ENCODE assay signal across 13 cellular contexts in genomic region chr6:106518748-106519147, GRCh38.
DNase-seq lines count a peak whose midpoint lies in the region; ATAC-seq and TF ChIP-seq lines count a peak whose summit lies in the region.
"Had no signal": no experiment of that assay in that cellular context is flagged by ENCODE, and none has a peak within 500 bp of the region (broad histone marks: within the 10 kb centered on the region; RNA-seq: fewer than 3 reads in every experiment).

No MANE protein-coding gene starts in this region.

- DNase-seq in CD8-positive, alpha-beta T cell: no peak
- DNase-seq in NB4 (ENCODE audit: low read depth) (no peak), astrocyte of the cerebellum (ENCODE audit: low read depth) (no peak), AG20443 (ENCODE audit: low spot score) (no peak), SW480 (ENCODE audit: low spot score) (no peak), WTC11 (ENCODE audit: low spot score) (no peak)
- DNase-seq in natural killer cell treated with Interleukin-12 subunit alpha and Interleukin-12 subunit beta and Interleukin-15 and Interleukin-18, amount 100 ng/mL, for 72 hours (ENCODE audit: low spot score): no peak
- DNase-seq: cortex of kidney, DMS79, heart left ventricle, NCI-H446, retina had no signal

- H3K4me1 Mint-ChIP-seq in CD8-positive, alpha-beta T cell (ENCODE audit: low read depth): peaks cover 80% of the 10 kb centered on the region
- peaks cover 46 to 78% of the 10 kb centered on the region in 2 donors for H3K4me1 Mint-ChIP-seq in natural killer cell treated with Interleukin-12 subunit alpha and Interleukin-12 subunit beta and Interleukin-15 and Interleukin-18, amount 100 ng/mL, for 72 hours (ENCODE audit: low read depth in 2 of 2)
- H3K4me1 Mint-ChIP-seq in WTC11: peaks cover 5% of the 10 kb centered on the region

- no peak for TF ChIP-seq POLR2A in NB4 (IDR thresholded peaks at IDR 0.05; ENCODE audit: extremely low read depth, insufficient read length)

- peaks cover 14% of the 10 kb centered on the region for H3K36me3 Mint-ChIP-seq in CD8-positive, alpha-beta T cell
- H3K36me3 Mint-ChIP-seq in natural killer cell treated with Interleukin-12 subunit alpha and Interleukin-12 subunit beta and Interleukin-15 and Interleukin-18, amount 100 ng/mL, for 72 hours: peaks cover 6% of the 10 kb centered on the region
- no peaks in the 10 kb centered on the region for H3K36me3 Mint-ChIP-seq in WTC11

- H3K27ac ChIP-seq in CD8-positive, alpha-beta T cell (ENCODE audit: low read depth, low read length): peak overlapping the region; percentile 79

- intact Hi-C loops in CD8-positive, alpha-beta T cell (cut with DNase I, micrococcal nuclease): loop anchor here in 1 of 2 experiments (10.0 kb wide), 1 partner anchor 1556 kb away; the partner anchor contains the start of gene OSTM1

- CTCF ChIA-PET in CD8-positive, alpha-beta T cell (lab: Charles Lee): interaction anchor here (1.2 to 9.0 kb wide), 6 partner anchors 7 to 73 kb away, joined by 3 to 104 read pairs (median 6); no protein-coding TSS in a partner anchor
- CTCF ChIA-PET in WTC11 (lab: Charles Lee): interaction anchor here (0.7 kb wide), 1 partner anchor 10 kb away, joined by 3 read pairs; no protein-coding TSS in a partner anchor

- no peaks in the 10 kb centered on the region for H3K27me3 ChIP-seq in CD8-positive, alpha-beta T cell (ENCODE audit: insufficient read depth, low read length)
- H3K27me3 ChIP-seq: heart left ventricle had no signal

- ATAC-seq in CD8-positive, alpha-beta T cell: no peak
- no peak for ATAC-seq in natural killer cell treated with Interleukin-12 subunit alpha and Interleukin-12 subunit beta and Interleukin-15 and Interleukin-18, amount 100 ng/mL, for 72 hours
- ATAC-seq in HG03097 (IDR thresholded peaks at IDR 0.05; ENCODE audit: low FRiP score, unreplicated experiment) (no peak), WTC11 (no peak)

- POLR2A ChIA-PET in CD8-positive, alpha-beta T cell (lab: Charles Lee): interaction anchor here (8.7 kb wide), 1 partner anchor 7 kb away, joined by 135 read pairs; no protein-coding TSS in a partner anchor
- POLR2A ChIA-PET in WTC11 (lab: Charles Lee): no interaction called here

- no peaks in the 10 kb centered on the region for H3K36me3 ChIP-seq in CD8-positive, alpha-beta T cell (ENCODE audit: insufficient read depth, low read length)
- H3K36me3 ChIP-seq: heart left ventricle had no signal

- H3K4me3 ChIP-seq in CD8-positive, alpha-beta T cell (ENCODE audit: low read depth, low read length): peak overlapping the region; percentile 48
- H3K4me3 ChIP-seq in NB4 (ENCODE audit: low read depth, low read length) (peak overlapping the region; percentile 67), astrocyte of the cerebellum (ENCODE audit: low read depth, low read length) (peak overlapping the region; percentile 20)

- peak overlapping the region; percentile 91 for H3K4me3 Mint-ChIP-seq in CD8-positive, alpha-beta T cell
- peak overlapping the region; percentile 89 for H3K4me3 Mint-ChIP-seq in natural killer cell treated with Interleukin-12 subunit alpha and Interleukin-12 subunit beta and Interleukin-15 and Interleukin-18, amount 100 ng/mL, for 72 hours
- no peak overlapping the region for H3K4me3 Mint-ChIP-seq in WTC11

- H3K9me3 Mint-ChIP-seq in CD8-positive, alpha-beta T cell: no peaks in the 10 kb centered on the region
- no peaks in the 10 kb centered on the region for H3K9me3 Mint-ChIP-seq in natural killer cell treated with Interleukin-12 subunit alpha and Interleukin-12 subunit beta and Interleukin-15 and Interleukin-18, amount 100 ng/mL, for 72 hours
- no peaks in the 10 kb centered on the region for H3K9me3 Mint-ChIP-seq in WTC11

- in situ Hi-C loops in astrocyte of the cerebellum (cut with HindIII; ENCODE audit: low sequenced_read_pairs): no loop called here

- peak overlapping the region; percentile 96 for H3K27ac Mint-ChIP-seq in CD8-positive, alpha-beta T cell
- H3K27ac Mint-ChIP-seq in natural killer cell treated with Interleukin-12 subunit alpha and Interleukin-12 subunit beta and Interleukin-15 and Interleukin-18, amount 100 ng/mL, for 72 hours: peak overlapping the region; percentile 94 to 95
- no peak overlapping the region for H3K27ac Mint-ChIP-seq in WTC11

- no peak for TF ChIP-seq CTCF in CD8-positive, alpha-beta T cell (IDR thresholded peaks at IDR 0.05)
- TF ChIP-seq CTCF in NB4 (IDR thresholded peaks at IDR 0.05; ENCODE audit: low read depth, low read length) (no peak), astrocyte of the cerebellum (IDR thresholded peaks at IDR 0.05; ENCODE audit: low read depth, low read length, missing control alignments) (no peak), WTC11 (IDR thresholded peaks at IDR 0.05) (no peak)

- H3K4me1 ChIP-seq in CD8-positive, alpha-beta T cell (ENCODE audit: insufficient read depth, low read length): peaks cover 58% of the 10 kb centered on the region

- H3K27me3 Mint-ChIP-seq in CD8-positive, alpha-beta T cell (ENCODE audit: low read depth): no peaks in the 10 kb centered on the region
- peaks cover 0 to 3% of the 10 kb centered on the region in 2 donors for H3K27me3 Mint-ChIP-seq in natural killer cell treated with Interleukin-12 subunit alpha and Interleukin-12 subunit beta and Interleukin-15 and Interleukin-18, amount 100 ng/mL, for 72 hours
- peaks cover 8% of the 10 kb centered on the region for H3K27me3 Mint-ChIP-seq in WTC11 (ENCODE audit: low read depth)

- no peaks in the 10 kb centered on the region for H3K9me3 ChIP-seq in CD8-positive, alpha-beta T cell (ENCODE audit: low read length)
- H3K9me3 ChIP-seq: heart left ventricle had no signal

TF ChIP-seq in WTC11, 78 proteins besides CTCF, POLR2A, EP300 and RAD21:
- TF ChIP-seq ZBTB43 (CRISPR knock-in tag; IDR thresholded peaks at IDR 0.05) (no peak), STAT6 (CRISPR knock-in tag; conservative IDR thresholded peaks at IDR 0.05; ENCODE audit: low read depth) (no peak), SP1 (CRISPR knock-in tag; conservative IDR thresholded peaks at IDR 0.05) (no peak), ZNF671 (CRISPR knock-in tag; IDR thresholded peaks at IDR 0.05) (no peak), ZNF317 (CRISPR knock-in tag; IDR thresholded peaks at IDR 0.05; ENCODE audit: borderline replicate concordance, low read depth) (no peak), E2F1 (CRISPR knock-in tag; IDR thresholded peaks at IDR 0.05) (no peak), ZNF512 (CRISPR knock-in tag; IDR thresholded peaks at IDR 0.05; ENCODE audit: borderline replicate concordance) (no peak), NFE2L1 (CRISPR knock-in tag; IDR thresholded peaks at IDR 0.05) (no peak), TEAD4 (CRISPR knock-in tag; IDR thresholded peaks at IDR 0.05) (no peak), RELA (CRISPR knock-in tag; IDR thresholded peaks at IDR 0.05; ENCODE audit: borderline replicate concordance) (no peak)
